Comparison of ENCODE assay signal across 19 cellular contexts in genomic region chr4:103307479-103308042, GRCh38.
DNase-seq lines count a peak whose midpoint lies in the region; ATAC-seq and TF ChIP-seq lines count a peak whose summit lies in the region.
"Had no signal": no experiment of that assay in that cellular context is flagged by ENCODE, and none has a peak within 500 bp of the region (broad histone marks: within the 10 kb centered on the region; RNA-seq: fewer than 3 reads in every experiment).

No MANE protein-coding gene starts in this region.

- no peak for TF ChIP-seq CTCF in gastrocnemius medialis (IDR thresholded peaks at IDR 0.05 in 4 of 5, conservative IDR thresholded peaks at IDR 0.05 in 1 of 5)
- TF ChIP-seq CTCF in foreskin keratinocyte (conservative IDR thresholded peaks at IDR 0.05): no peak

- H3K4me3 ChIP-seq in right cardiac atrium (ENCODE audit: low read length) (no peak overlapping the region), gastrocnemius medialis (no peak overlapping the region)
- H3K4me3 ChIP-seq: A549, body of pancreas, PC-9 had no signal

- TF ChIP-seq POLR2A in gastrocnemius medialis (IDR thresholded peaks at IDR 0.05): no peak

- in situ Hi-C loops in gastrocnemius medialis (cut with MboI; ENCODE audit: low sequenced_read_pairs in 4 of 4): no loop called here

- H3K4me1 ChIP-seq in right cardiac atrium (ENCODE audit: control insufficient read depth, insufficient read depth, low read length): peaks cover 1% of the 10 kb centered on the region
- H3K4me1 ChIP-seq in gastrocnemius medialis: no peaks in the 10 kb centered on the region
- H3K4me1 ChIP-seq in foreskin keratinocyte: no peaks in the 10 kb centered on the region
- H3K4me1 ChIP-seq: A549 had no signal

- ATAC-seq in right cardiac atrium (peak; percentile 11 to 60), left ventricle myocardium superior (no peak), gastrocnemius medialis (no peak), foreskin keratinocyte (no peak), GM18907 (IDR thresholded peaks at IDR 0.05; ENCODE audit: unreplicated experiment) (no peak)
- ATAC-seq: A549; activated CD8-positive, alpha-beta T cell treated with anti-CD3 and anti-CD28 coated beads, Interleukin-2, amount 10 ng/mL, durations not matched to agents 7 days and 5 days; activated T-cell treated with anti-CD3 and anti-CD28 coated beads, Interleukin-2, amount 50 U/mL, for 4 hours had no signal

- WGBS in right cardiac atrium: 74% methylated on average over 14 of the region's 14 CpGs

- H3K36me3 ChIP-seq in gastrocnemius medialis: no peaks in the 10 kb centered on the region
- H3K36me3 ChIP-seq: neutrophil had no signal

- H3K27me3 ChIP-seq in right cardiac atrium (ENCODE audit: control insufficient read depth, insufficient read depth) (no peaks in the 10 kb centered on the region), gastrocnemius medialis (no peaks in the 10 kb centered on the region), foreskin keratinocyte (no peaks in the 10 kb centered on the region)
- H3K27me3 ChIP-seq: body of pancreas, neutrophil had no signal

- H3K27ac ChIP-seq in right cardiac atrium (ENCODE audit: low read length): no peak overlapping the region
- H3K27ac ChIP-seq in gastrocnemius medialis: no peak overlapping the region
- H3K27ac ChIP-seq in foreskin keratinocyte: no peak overlapping the region
- H3K27ac ChIP-seq: A549, body of pancreas, C4-2B, neutrophil, PC-9 had no signal

- intact Hi-C loops in right cardiac atrium (cut with DNase I) (no loop called here), left ventricle myocardium superior (cut with micrococcal nuclease) (no loop called here), posterior cingulate gyrus (cut with DNase I) (no loop called here), gastrocnemius medialis (cut with DNase I; ENCODE audit: low total_unique reads) (no loop called here)

- no peaks in the 10 kb centered on the region for H3K9me3 ChIP-seq in right cardiac atrium (ENCODE audit: control insufficient read depth, low read length)
- H3K9me3 ChIP-seq in gastrocnemius medialis: no peaks in the 10 kb centered on the region
- H3K9me3 ChIP-seq: A549, body of pancreas, neutrophil had no signal

- peak in 1 of 3 donors; percentile 21 for DNase-seq in right cardiac atrium
- no peak for DNase-seq in left ventricle myocardium superior
- DNase-seq in islet precursor cell: peak; percentile 52
- DNase-seq in posterior cingulate gyrus: peak in 6 of 10 donors; percentile 16 to 77 (median 38)
- no peak for DNase-seq in gastrocnemius medialis
- DNase-seq in foreskin keratinocyte: no peak
- DNase-seq in activated CD4-positive, CD25-positive, alpha-beta regulatory T cell (lab: John Stamatoyannopoulos, UW): no peak
- DNase-seq: activated CD8-positive, alpha-beta T cell treated with anti-CD3 and anti-CD28 coated beads, Interleukin-2, amount 10 ng/mL, durations not matched to agents 7 days and 5 days; activated T-cell treated with anti-CD3 and anti-CD28 coated beads, Interleukin-2, amount 50 U/mL, for 4 hours; cortex of kidney; DMS 273 treated with DMSO at 0.1 percent for 48 hours; HCEC 1CT; NCI-H1417 had no signal

Comparison
In these comparisons a context has a peak if more than half of its experiments do, and no peak if none do; other contexts are left out.
1. ATAC-seq: peak in right cardiac atrium (2 of 2); none in left ventricle myocardium superior (single experiment), gastrocnemius medialis (0 of 2), foreskin keratinocyte (single experiment) and GM18907 (single experiment).
2. DNase-seq: peak in islet precursor cell (single experiment) and posterior cingulate gyrus (6 of 10); none in left ventricle myocardium superior (single experiment), gastrocnemius medialis (0 of 2), foreskin keratinocyte (0 of 2) and activated CD4-positive, CD25-positive, alpha-beta regulatory T cell (0 of 4).